In the genomic region with DNA sequence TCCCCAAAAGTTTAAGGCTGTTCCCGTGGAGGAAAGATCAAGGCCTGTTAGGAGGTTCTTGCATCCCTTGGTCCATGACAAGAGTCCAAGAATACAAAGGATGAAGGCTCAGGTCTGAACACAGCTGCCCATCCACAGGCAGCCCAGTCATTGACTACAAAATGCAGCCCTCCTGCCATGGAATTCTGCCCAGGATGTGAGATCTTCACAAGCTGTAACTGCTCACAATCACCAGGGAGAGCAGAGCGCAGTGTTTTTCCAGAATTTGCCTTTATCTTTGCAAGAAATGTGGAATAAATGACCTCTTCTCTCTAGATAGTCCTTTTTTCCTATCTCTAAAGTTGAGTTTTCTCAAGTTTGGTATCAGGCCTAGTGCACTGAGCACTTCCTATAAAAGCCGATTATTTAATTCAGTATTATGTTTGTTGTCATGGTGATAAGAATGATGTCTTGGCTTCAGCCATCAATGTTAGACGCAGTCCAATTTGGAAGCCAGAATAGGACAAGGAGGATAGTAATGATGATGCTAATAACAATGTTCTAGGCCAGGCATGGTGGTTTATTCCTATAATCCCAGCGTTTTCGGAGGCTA, we compare ENCODE assay signal across 15 cellular contexts.
"Had no signal": no experiment of that assay in that cellular context is flagged by ENCODE, and none has a peak within 500 bp of the region (broad histone marks: within the 10 kb centered on the region; RNA-seq: fewer than 3 reads in every experiment).

No MANE protein-coding gene starts in this region.

- DNase-seq: activated CD4-positive, alpha-beta T cell treated with anti-CD3 and anti-CD28 coated beads, Interleukin-2, amount 10 ng/mL, durations not matched to agents 7 days and 5 days; activated CD4-positive, CD25-positive, alpha-beta regulatory T cell; activated naive CD4-positive, alpha-beta T cell treated with anti-CD3 and anti-CD28 coated beads, Interleukin-2, amount 50 U/mL, for 16 hours; activated T-cell treated with anti-CD3 and anti-CD28 coated beads for 4 hours; adrenal gland; dorsolateral prefrontal cortex; mucosa of descending colon; nephron progenitor cell; SHP77 treated with DMSO at 0.1 percent for 48 hours; small intestine; T-helper 17 cell had no signal

- H3K9me3 ChIP-seq: adrenal gland, mucosa of descending colon had no signal

- ATAC-seq: mucosa of descending colon, T-helper 17 cell had no signal

- H3K4me3 ChIP-seq: adrenal gland, dorsolateral prefrontal cortex, mucosa of descending colon, tibial nerve had no signal

- FAIRE-seq: frontal cortex, keratinocyte, small intestine, TTC549 had no signal

- H3K27me3 ChIP-seq: adrenal gland, dorsolateral prefrontal cortex, tibial nerve had no signal

- H3K36me3 ChIP-seq: adrenal gland, tibial nerve had no signal

- H3K27ac ChIP-seq: dorsolateral prefrontal cortex had no signal
